1 cellular context compared by ENCODE assay signal in the genomic region with DNA sequence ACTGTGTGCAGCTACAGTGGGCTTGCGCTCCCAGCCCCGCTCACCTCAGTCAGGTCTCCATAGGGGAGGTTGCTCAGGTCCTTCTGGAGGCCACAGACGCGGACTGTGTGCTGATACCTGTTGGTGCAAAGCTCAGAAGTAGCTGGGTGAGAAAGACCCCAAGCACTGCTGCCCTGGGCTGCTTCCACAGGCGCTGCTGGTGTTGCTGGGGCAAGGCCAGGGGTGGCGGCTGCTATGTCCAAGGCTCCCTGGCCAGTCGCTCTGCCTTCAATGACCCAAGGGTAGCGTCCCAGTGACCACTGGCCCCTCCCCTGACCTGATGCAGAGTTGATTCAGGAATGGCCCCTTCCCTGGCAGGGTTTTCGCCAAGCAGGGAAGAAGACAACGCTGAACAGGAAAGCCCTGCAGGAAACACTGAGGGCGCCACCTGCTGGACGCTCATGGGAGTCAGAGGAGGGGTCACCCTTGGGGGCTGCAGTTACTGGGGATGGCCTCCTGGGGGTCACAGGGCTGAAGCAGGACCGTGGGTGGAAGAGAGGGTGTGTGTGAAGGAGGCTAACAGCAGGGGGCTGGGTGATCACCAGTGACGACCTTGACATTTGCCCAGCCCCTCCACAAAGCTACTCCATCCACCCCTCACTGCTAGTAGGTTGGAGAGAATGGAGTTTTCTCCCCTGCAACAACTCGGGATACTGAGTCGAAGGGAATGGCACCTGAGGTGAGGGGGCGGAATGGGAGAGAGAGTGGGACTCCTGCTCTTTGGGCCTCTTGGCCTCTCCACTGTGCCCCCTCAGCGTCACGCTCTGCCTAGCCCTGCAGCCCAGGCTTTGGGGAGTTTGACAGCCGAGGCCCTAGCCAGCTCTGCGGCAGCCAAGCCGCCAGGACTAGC.
TF ChIP-seq lines count a peak whose summit lies in the region.

No MANE protein-coding gene starts in this region.

TF ChIP-seq in HepG2, 621 proteins besides CTCF, POLR2A, EP300 and RAD21 (continued from another document):
- TF ChIP-seq, protein P1, sequence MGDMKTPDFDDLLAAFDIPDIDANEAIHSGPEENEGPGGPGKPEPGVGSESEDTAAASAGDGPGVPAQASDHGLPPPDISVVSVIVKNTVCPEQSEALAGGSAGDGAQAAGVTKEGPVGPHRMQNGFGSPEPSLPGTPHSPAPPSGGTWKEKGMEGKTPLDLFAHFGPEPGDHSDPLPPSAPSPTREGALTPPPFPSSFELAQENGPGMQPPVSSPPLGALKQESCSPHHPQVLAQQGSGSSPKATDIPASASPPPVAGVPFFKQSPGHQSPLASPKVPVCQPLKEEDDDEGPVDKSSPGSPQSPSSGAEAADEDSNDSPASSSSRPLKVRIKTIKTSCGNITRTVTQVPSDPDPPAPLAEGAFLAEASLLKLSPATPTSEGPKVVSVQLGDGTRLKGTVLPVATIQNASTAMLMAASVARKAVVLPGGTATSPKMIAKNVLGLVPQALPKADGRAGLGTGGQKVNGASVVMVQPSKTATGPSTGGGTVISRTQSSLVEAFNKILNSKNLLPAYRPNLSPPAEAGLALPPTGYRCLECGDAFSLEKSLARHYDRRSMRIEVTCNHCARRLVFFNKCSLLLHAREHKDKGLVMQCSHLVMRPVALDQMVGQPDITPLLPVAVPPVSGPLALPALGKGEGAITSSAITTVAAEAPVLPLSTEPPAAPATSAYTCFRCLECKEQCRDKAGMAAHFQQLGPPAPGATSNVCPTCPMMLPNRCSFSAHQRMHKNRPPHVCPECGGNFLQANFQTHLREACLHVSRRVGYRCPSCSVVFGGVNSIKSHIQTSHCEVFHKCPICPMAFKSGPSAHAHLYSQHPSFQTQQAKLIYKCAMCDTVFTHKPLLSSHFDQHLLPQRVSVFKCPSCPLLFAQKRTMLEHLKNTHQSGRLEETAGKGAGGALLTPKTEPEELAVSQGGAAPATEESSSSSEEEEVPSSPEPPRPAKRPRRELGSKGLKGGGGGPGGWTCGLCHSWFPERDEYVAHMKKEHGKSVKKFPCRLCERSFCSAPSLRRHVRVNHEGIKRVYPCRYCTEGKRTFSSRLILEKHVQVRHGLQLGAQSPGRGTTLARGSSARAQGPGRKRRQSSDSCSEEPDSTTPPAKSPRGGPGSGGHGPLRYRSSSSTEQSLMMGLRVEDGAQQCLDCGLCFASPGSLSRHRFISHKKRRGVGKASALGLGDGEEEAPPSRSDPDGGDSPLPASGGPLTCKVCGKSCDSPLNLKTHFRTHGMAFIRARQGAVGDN (CRISPR knock-in tag; IDR thresholded peaks at IDR 0.05), result peak; percentile 44; the same call in 1 of the 2 replicates
- TF ChIP-seq STAG1 (CRISPR knock-in tag; IDR thresholded peaks at IDR 0.05) (peak; percentile 86), SRY (CRISPR knock-in tag; IDR thresholded peaks at IDR 0.05) (peak; percentile 15; the same call in 1 of the 2 replicates), HES4 (CRISPR knock-in tag; IDR thresholded peaks at IDR 0.05; ENCODE audit: borderline replicate concordance) (0 out of 2 replicates have a peak, but pooled peaks have one; percentile 23), NCOA2 (CRISPR knock-in tag; IDR thresholded peaks at IDR 0.05) (no peak), HOXD1 (CRISPR knock-in tag; IDR thresholded peaks at IDR 0.05) (no peak), KDM2A (CRISPR knock-in tag; IDR thresholded peaks at IDR 0.05; ENCODE audit: borderline replicate concordance, low read depth) (0 out of 2 replicates have a peak, but pooled peaks have one; percentile 41), ELF3 (CRISPR knock-in tag; IDR thresholded peaks at IDR 0.05) (0 out of 2 replicates have a peak, but pooled peaks have one; percentile 15), SNAPC2 (CRISPR knock-in tag; IDR thresholded peaks at IDR 0.05) (no peak), PHF8 (CRISPR knock-in tag; IDR thresholded peaks at IDR 0.05) (no peak), KAT7 (CRISPR knock-in tag; IDR thresholded peaks at IDR 0.05; ENCODE audit: borderline replicate concordance) (no peak), ZNF543 (CRISPR knock-in tag; IDR thresholded peaks at IDR 0.05) (no peak), ZNF432 (CRISPR knock-in tag; IDR thresholded peaks at IDR 0.05; ENCODE audit: borderline replicate concordance) (no peak), KAT2B (IDR thresholded peaks at IDR 0.05; ENCODE audit: borderline replicate concordance, low read depth, low read length) (no peak), SAP130 (CRISPR knock-in tag; IDR thresholded peaks at IDR 0.05; ENCODE audit: low read depth) (no peak), ETV6 (CRISPR knock-in tag; conservative IDR thresholded peaks at IDR 0.05) (no peak), SOX5 (CRISPR knock-in tag; IDR thresholded peaks at IDR 0.05; ENCODE audit: borderline replicate concordance) (0 out of 2 replicates have a peak, but pooled peaks have one; percentile 10), ZMYM4 (CRISPR knock-in tag; IDR thresholded peaks at IDR 0.05) (peak; percentile 50; the same call in 1 of the 2 replicates), ZNF317 (CRISPR knock-in tag; IDR thresholded peaks at IDR 0.05) (0 out of 2 replicates have a peak, but pooled peaks have one; percentile 23), ASH2L (IDR thresholded peaks at IDR 0.05; ENCODE audit: insufficient read length, low read depth, low read length) (no peak)
- TF ChIP-seq, protein P2, sequence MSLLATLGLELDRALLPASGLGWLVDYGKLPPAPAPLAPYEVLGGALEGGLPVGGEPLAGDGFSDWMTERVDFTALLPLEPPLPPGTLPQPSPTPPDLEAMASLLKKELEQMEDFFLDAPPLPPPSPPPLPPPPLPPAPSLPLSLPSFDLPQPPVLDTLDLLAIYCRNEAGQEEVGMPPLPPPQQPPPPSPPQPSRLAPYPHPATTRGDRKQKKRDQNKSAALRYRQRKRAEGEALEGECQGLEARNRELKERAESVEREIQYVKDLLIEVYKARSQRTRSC (CRISPR knock-in tag; IDR thresholded peaks at IDR 0.05; ENCODE audit: low read depth), result no peak
- TF ChIP-seq, protein P3, sequence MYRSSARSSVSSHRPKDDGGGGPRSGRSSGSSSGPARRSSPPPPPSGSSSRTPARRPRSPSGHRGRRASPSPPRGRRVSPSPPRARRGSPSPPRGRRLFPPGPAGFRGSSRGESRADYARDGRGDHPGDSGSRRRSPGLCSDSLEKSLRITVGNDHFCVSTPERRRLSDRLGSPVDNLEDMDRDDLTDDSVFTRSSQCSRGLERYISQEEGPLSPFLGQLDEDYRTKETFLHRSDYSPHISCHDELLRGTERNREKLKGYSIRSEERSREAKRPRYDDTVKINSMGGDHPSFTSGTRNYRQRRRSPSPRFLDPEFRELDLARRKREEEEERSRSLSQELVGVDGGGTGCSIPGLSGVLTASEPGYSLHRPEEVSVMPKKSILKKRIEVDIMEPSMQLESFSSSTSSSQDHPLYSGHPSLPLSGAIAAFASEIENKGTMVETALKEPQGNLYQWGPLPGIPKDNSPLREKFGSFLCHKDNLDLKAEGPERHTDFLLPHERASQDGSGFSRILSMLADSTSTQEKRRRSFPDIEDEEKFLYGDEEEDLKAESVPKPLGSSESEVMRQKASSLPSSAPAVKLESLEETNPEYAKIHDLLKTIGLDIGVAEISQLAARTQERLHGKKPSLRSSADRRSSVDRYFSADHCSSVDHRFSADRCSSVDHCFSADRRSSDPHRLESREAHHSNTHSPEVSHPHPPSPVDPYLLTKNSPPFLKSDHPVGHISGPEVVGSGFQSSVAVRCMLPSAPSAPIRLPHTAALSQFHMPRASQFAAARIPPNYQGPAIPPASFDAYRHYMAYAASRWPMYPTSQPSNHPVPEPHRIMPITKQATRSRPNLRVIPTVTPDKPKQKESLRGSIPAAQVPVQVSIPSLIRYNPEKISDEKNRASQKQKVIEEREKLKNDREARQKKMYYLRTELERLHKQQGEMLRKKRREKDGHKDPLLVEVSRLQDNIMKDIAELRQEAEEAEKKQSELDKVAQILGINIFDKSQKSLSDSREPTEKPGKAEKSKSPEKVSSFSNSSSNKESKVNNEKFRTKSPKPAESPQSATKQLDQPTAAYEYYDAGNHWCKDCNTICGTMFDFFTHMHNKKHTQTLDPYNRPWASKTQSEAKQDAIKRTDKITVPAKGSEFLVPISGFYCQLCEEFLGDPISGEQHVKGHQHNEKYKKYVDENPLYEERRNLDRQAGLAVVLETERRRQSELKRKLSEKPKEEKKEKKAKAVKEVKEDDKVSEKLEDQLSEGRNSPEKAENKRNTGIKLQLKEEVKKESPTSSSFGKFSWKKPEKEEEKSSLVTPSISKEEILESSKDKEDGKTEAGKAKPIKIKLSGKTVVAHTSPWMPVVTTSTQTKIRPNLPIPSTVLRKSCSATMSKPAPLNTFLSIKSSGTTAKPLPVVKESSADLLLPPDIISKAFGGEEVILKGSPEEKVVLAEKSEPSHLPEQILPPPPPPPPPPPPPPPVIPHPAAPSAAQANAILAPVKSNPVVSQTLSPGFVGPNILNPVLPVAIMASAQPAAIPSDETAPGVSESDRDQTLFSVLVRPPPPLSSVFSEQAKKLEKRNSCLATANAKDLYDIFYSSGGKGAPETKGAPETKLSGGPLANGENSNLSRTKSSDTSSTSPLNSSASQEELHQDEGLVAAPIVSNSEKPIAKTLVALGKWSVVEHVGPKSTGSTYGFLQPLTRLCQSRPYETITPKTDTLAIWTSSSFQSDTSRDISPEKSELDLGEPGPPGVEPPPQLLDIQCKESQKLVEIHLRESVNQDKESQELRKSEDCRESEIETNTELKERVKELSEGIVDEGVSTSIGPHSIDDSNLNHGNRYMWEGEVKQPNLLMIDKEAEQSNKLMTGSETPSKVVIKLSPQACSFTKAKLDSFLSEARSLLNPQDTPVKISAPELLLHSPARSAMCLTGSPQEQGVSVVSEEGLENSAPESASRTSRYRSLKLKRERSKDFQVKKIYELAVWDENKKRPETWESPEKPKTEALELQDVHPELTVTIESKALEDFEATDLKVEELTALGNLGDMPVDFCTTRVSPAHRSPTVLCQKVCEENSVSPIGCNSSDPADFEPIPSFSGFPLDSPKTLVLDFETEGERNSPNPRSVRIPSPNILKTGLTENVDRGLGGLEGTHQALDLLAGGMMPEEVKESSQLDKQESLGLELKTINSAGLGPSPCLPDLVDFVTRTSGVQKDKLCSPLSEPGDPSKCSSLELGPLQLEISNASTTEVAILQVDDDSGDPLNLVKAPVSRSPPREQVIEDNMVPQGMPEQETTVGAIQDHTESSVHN (CRISPR knock-in tag; IDR thresholded peaks at IDR 0.05), result no peak
- TF ChIP-seq, protein P4, sequence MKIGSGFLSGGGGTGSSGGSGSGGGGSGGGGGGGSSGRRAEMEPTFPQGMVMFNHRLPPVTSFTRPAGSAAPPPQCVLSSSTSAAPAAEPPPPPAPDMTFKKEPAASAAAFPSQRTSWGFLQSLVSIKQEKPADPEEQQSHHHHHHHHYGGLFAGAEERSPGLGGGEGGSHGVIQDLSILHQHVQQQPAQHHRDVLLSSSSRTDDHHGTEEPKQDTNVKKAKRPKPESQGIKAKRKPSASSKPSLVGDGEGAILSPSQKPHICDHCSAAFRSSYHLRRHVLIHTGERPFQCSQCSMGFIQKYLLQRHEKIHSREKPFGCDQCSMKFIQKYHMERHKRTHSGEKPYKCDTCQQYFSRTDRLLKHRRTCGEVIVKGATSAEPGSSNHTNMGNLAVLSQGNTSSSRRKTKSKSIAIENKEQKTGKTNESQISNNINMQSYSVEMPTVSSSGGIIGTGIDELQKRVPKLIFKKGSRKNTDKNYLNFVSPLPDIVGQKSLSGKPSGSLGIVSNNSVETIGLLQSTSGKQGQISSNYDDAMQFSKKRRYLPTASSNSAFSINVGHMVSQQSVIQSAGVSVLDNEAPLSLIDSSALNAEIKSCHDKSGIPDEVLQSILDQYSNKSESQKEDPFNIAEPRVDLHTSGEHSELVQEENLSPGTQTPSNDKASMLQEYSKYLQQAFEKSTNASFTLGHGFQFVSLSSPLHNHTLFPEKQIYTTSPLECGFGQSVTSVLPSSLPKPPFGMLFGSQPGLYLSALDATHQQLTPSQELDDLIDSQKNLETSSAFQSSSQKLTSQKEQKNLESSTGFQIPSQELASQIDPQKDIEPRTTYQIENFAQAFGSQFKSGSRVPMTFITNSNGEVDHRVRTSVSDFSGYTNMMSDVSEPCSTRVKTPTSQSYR (CRISPR knock-in tag; IDR thresholded peaks at IDR 0.05; ENCODE audit: borderline replicate concordance), result no peak
- TF ChIP-seq, protein P5, sequence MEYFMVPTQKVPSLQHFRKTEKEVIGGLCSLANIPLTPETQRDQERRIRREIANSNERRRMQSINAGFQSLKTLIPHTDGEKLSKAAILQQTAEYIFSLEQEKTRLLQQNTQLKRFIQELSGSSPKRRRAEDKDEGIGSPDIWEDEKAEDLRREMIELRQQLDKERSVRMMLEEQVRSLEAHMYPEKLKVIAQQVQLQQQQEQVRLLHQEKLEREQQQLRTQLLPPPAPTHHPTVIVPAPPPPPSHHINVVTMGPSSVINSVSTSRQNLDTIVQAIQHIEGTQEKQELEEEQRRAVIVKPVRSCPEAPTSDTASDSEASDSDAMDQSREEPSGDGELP (IDR thresholded peaks at IDR 0.05; ENCODE audit: borderline replicate concordance, low read depth), result no peak
- TF ChIP-seq, protein P6, sequence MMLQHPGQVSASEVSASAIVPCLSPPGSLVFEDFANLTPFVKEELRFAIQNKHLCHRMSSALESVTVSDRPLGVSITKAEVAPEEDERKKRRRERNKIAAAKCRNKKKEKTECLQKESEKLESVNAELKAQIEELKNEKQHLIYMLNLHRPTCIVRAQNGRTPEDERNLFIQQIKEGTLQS (CRISPR knock-in tag; IDR thresholded peaks at IDR 0.05), result 0 out of 2 replicates have a peak, but pooled peaks have one; percentile 18
- TF ChIP-seq, protein P7, sequence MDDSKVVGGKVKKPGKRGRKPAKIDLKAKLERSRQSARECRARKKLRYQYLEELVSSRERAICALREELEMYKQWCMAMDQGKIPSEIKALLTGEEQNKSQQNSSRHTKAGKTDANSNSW (CRISPR knock-in tag; IDR thresholded peaks at IDR 0.05; ENCODE audit: borderline replicate concordance), result no peak
TF ChIP-seq in HepG2: peak in this region for 72.
